23 cellular contexts compared by ENCODE assay signal in the genomic region with DNA sequence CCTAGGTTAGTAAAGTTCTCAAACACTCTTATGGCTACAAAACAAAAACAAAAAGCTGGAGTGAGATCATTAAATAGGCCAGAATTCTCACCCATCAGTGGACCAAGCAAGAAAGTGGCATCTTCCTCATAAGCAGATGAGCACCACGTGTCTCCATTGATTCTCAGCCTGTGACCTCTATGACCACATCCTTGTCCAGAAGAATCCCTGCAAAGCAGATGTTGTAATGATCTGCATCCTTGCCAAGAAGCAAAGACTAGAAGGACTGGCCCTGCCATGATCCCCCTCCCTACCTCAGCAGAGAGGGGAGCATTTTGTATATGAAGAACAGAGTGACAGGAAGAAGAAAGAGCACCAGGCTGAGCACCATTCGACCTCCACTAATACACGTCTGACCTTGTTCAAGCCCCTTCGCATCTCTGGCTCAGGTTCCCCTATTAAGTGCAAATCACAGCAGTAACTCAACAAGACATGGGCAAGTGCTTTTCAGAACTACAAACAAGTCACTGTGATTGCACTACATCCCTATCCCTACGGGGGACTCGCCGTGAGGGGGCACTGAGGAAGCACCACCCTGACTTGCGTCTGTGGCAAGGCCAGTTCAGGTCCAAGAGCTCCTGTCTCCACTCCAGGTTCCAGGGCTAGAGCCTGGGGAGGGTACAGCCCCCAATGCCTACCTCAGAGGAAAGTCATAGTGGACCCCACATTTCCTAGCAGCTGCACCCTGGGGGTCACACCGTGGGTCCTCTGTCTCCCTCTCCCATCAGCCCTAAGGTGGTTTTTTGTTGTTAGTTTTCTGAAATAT. TPM values are rescaled to one million over a fixed set of nuclear protein-coding genes. Genes with fewer than 3 reads are reported as not detected.
DNase-seq lines count a peak whose midpoint lies in the region; ATAC-seq and TF ChIP-seq lines count a peak whose summit lies in the region.
"Had no signal": no experiment of that assay in that cellular context is flagged by ENCODE, and none has a peak within 500 bp of the region (broad histone marks: within the 10 kb centered on the region; RNA-seq: fewer than 3 reads in every experiment).

No MANE protein-coding gene starts in this region.

- no peaks in the 10 kb centered on the region for H4K20me1 ChIP-seq in BLaER1 treated with 17β-estradiol and CSF1 and Interleukin-3, amounts not matched to agents 10 nM and 100 nM

- DNase-seq in LHCN-M2 (ENCODE audit: low read depth), result peak; percentile 20
- peak; percentile 70 for DNase-seq in fibroblast of mammary gland (ENCODE audit: low read depth)
- peak; percentile 68 for DNase-seq in pons (ENCODE audit: low spot score)
- DNase-seq in COR-L47 (lab: John Stamatoyannopoulos, UW), result no peak
- no peak for DNase-seq in thyroid gland
- DNase-seq in NCI-H2081 treated with DMSO at 0.1 percent for 48 hours (lab: John Stamatoyannopoulos, UW), result no peak
- DNase-seq: activated CD4-positive, alpha-beta memory T cell treated with anti-CD3 and anti-CD28 coated beads, Interleukin-2, amount 10 ng/mL, durations not matched to agents 7 days and 5 days; activated T-cell treated with anti-CD3 and anti-CD28 coated beads, Interleukin-2, amount 50 U/mL, for 48 hours; foreskin melanocyte; Kasumi-1; kidney; NCI-H1417 treated with DMSO at 0.1 percent for 48 hours; NCI-H2171; NCI-H69; stimulated activated CD4-positive, alpha-beta T cell treated with anti-CD3 and anti-CD28 coated beads, Interleukin-12 subunit alpha, Interleukin-12 subunit beta, amount 100 ng/mL, for 4 hours; T-helper 2 cell had no signal

- H3K4me3 ChIP-seq in BLaER1 treated with 17β-estradiol and CSF1 and Interleukin-3, amounts not matched to agents 10 nM and 100 nM, result 0 out of 20 replicates have a peak overlapping the region, but pooled peaks of 1 of the 10 experiments have one; percentile 33
- H3K4me3 ChIP-seq in fibroblast of mammary gland (ENCODE audit: control insufficient read depth, low read depth, low read length) (no peak overlapping the region), thyroid gland (replicated peaks in 1 of 3) (no peak overlapping the region)
- H3K4me3 ChIP-seq: prostate gland, thoracic aorta had no signal

- peak overlapping the region in 1 of 11 experiments; percentile 59; a peak in 1 of 22 replicates for H3K9ac ChIP-seq in BLaER1 treated with 17β-estradiol and CSF1 and Interleukin-3, amounts not matched to agents 10 nM and 100 nM

- peak overlapping the region; percentile 62 to 94 (median 87); a peak in 21 of 22 replicates for H3K4me2 ChIP-seq in BLaER1 treated with 17β-estradiol and CSF1 and Interleukin-3, amounts not matched to agents 10 nM and 100 nM

- no peak for ATAC-seq in HG03460 (IDR thresholded peaks at IDR 0.05; ENCODE audit: unreplicated experiment)
- ATAC-seq: WTC11 had no signal

- peaks cover 50 to 89% (median 81%) of the 10 kb centered on the region in 10 experiments for H3K4me1 ChIP-seq in BLaER1 treated with 17β-estradiol and CSF1 and Interleukin-3, amounts not matched to agents 10 nM and 100 nM
- H3K4me1 ChIP-seq in thyroid gland, result peaks cover 6 to 22% of the 10 kb centered on the region in 2 donors
- H3K4me1 ChIP-seq: prostate gland had no signal

- no peak for TF ChIP-seq POLR2A in thyroid gland (IDR thresholded peaks at IDR 0.05)

- peak overlapping the region in 8 of 11 experiments; percentile 0 to 79 (median 74); a peak in 13 of 22 replicates for H3K27ac ChIP-seq in BLaER1 treated with 17β-estradiol and CSF1 and Interleukin-3, amounts not matched to agents 10 nM and 100 nM
- H3K27ac ChIP-seq in thyroid gland, result no peak overlapping the region
- H3K27ac ChIP-seq: prostate gland, thoracic aorta had no signal

- no peaks in the 10 kb centered on the region for H3K27me3 ChIP-seq in BLaER1 treated with 17β-estradiol and CSF1 and Interleukin-3, amounts not matched to agents 10 nM and 100 nM
- no peaks in the 10 kb centered on the region for H3K27me3 ChIP-seq in thyroid gland

- TF ChIP-seq CTCF in fibroblast of mammary gland (conservative IDR thresholded peaks at IDR 0.05; ENCODE audit: control insufficient read depth, insufficient read depth, low read depth, low read length) (no peak), thyroid gland (IDR thresholded peaks at IDR 0.05) (no peak)

- peaks cover 17 to 60% (median 31%) of the 10 kb centered on the region in 11 experiments for H3K9me3 ChIP-seq in BLaER1 treated with 17β-estradiol and CSF1 and Interleukin-3, amounts not matched to agents 10 nM and 100 nM (replicated peaks in 1 of 11)
- no peaks in the 10 kb centered on the region for H3K9me3 ChIP-seq in thyroid gland
- H3K9me3 ChIP-seq: prostate gland, thoracic aorta had no signal

- no peaks in the 10 kb centered on the region; a peak in 1 of 22 replicates for H3K36me3 ChIP-seq in BLaER1 treated with 17β-estradiol and CSF1 and Interleukin-3, amounts not matched to agents 10 nM and 100 nM
- no peaks in the 10 kb centered on the region for H3K36me3 ChIP-seq in thyroid gland
- H3K36me3 ChIP-seq: prostate gland, thoracic aorta had no signal

- WGBS in thyroid gland, 2 donors, result 84 to 86% methylated on average over 9 of the region's 9 CpGs

- intact Hi-C loops in thyroid gland (cut with DNase I), result no loop called here

RNA-seq across cellular contexts. Expression of gene RASSF4, which starts 22.2 kb away (rescaled TPM):
- total RNA-seq in LHCN-M2 (2014; rRNA removed) (16.9 and 29.5 TPM in 2 replicates), thyroid gland (100 to 1,000 TPM; 175 to 226 (median 203) TPM)
- 14.2 TPM for polyA plus RNA-seq in LHCN-M2 (2012)

RNA-seq across cellular contexts. Expression of gene TMEM72, which starts 26.3 kb away (rescaled TPM):
- total RNA-seq in LHCN-M2 (2014; rRNA removed) (not detected in 2 replicates), thyroid gland (not detected)
- polyA plus RNA-seq in LHCN-M2 (2012), result not detected
- total RNA-seq: activated CD4-positive, alpha-beta memory T cell treated with anti-CD3 and anti-CD28 coated beads, Interleukin-2, amount 10 ng/mL, durations not matched to agents 7 days and 5 days; H1; HT1080; thoracic aorta; WTC11 had no signal
- polyA plus RNA-seq: H1 had no signal

RNA-seq across cellular contexts. Expression of gene DEPP1, which starts 41.2 kb away (rescaled TPM):
- total RNA-seq in LHCN-M2 (2014; rRNA removed) (4.6 and 10.0 TPM in 2 replicates), thyroid gland (100 to 1,000 TPM in 2 of 4 donors, 10 to 100 TPM in 2; 45.1 to 518 (median 182) TPM)
- 11.8 TPM for polyA plus RNA-seq in LHCN-M2 (2012)

Comparison
In these comparisons a context has a peak if more than half of its experiments do, and no peak if none do; other contexts are left out.
1. H3K27ac ChIP-seq: peak in BLaER1 treated with 17β-estradiol and CSF1 and Interleukin-3, amounts not matched to agents 10 nM and 100 nM (8 of 11); none in thyroid gland (0 of 3).
2. DNase-seq: peak in LHCN-M2 (single experiment), fibroblast of mammary gland (single experiment) and pons (single experiment); none in COR-L47 (single experiment), thyroid gland (0 of 2) and NCI-H2081 treated with DMSO at 0.1 percent for 48 hours (single experiment).